ENCODE assay signal across 8 cellular contexts in genomic region chr6:26172496-26172958, GRCh38.
A peak's percentile ranks its signal among the peaks of the same experiment; 100 is the strongest.
DNase-seq lines count a peak whose midpoint lies in the region; ATAC-seq, FAIRE-seq and TF ChIP-seq lines count a peak whose summit lies in the region.

No MANE protein-coding gene starts in this region.

- POLR2A ChIA-PET in A673 (lab: Charles Lee; ENCODE audit: low non-redundant PET): no interaction called here

- peak; percentile 70 for DNase-seq in A673 (ENCODE audit: low spot score)
- DNase-seq in GM12891 (ENCODE audit: insufficient read length, low spot score): no peak
- DNase-seq in SKM-1 (lab: John Stamatoyannopoulos, UW; ENCODE audit: unreplicated experiment): peak; percentile 64
- DNase-seq in effector CD4-positive, alpha-beta T cell: peak; percentile 11
- DNase-seq in type B pancreatic cell (ENCODE audit: extremely low spot score, unreplicated experiment): no peak

- H3K9me3 Mint-ChIP-seq in type B pancreatic cell: no peaks in the 10 kb centered on the region

- peak; percentile 20 for FAIRE-seq in GM12891 (lab: Jason Lieb, UNC)

- peaks cover 22% of the 10 kb centered on the region for H3K4me1 Mint-ChIP-seq in type B pancreatic cell (ENCODE audit: unreplicated experiment)

- TSS peak; percentile 44 for BruUV-seq in A673 (replicated peaks; lab: Mats Ljungman, UMichigan)

- TF ChIP-seq CTCF in A673 (conservative IDR thresholded peaks at IDR 0.05; ENCODE audit: low read depth, low read length): no peak
- no peak for TF ChIP-seq CTCF in type B pancreatic cell (conservative IDR thresholded peaks at IDR 0.05)

- 0% methylated on average over 2 to 4 of the region's 14 CpGs for WGBS in mesodermal cell (ENCODE audit: insufficient coverage in 2 of 2), 2 experiments

- no peaks in the 10 kb centered on the region for H3K27me3 ChIP-seq in A673 (replicated peaks; ENCODE audit: insufficient read depth, low read depth, low read length, poor library complexity)
- H3K27me3 ChIP-seq in HUES48 (ENCODE audit: control insufficient read depth, insufficient read depth, low read length): no peaks in the 10 kb centered on the region

- H3K36me3 Mint-ChIP-seq in type B pancreatic cell: no peaks in the 10 kb centered on the region

- H3K27ac ChIP-seq in A673 (ENCODE audit: low read depth, low read length, poor library complexity, severe bottlenecking) (peak overlapping the region; percentile 93), HUES48 (ENCODE audit: low read depth, low read length) (peak overlapping the region; percentile 91), mesodermal cell (ENCODE audit: low read depth, low read length, severe bottlenecking) (peak overlapping the region; percentile 91)

- peak overlapping the region; percentile 90 for H3K9ac ChIP-seq in HUES48 (ENCODE audit: low read depth, low read length)

- intact Hi-C loops in A673 (cut with micrococcal nuclease; ENCODE audit: unreplicated experiment): loop anchor here (10.0 kb wide), 2 partner anchors 112 to 382 kb away; a partner anchor contains a TSS

- no peak for ATAC-seq in HG03135 (IDR thresholded peaks at IDR 0.05; ENCODE audit: unreplicated experiment)

- peak overlapping the region; percentile 93 for H3K4me3 Mint-ChIP-seq in type B pancreatic cell

- peak overlapping the region; percentile 95 for H3K27ac Mint-ChIP-seq in type B pancreatic cell

- H3K4me3 ChIP-seq in A673 (ENCODE audit: low read depth, low read length, poor library complexity, severe bottlenecking): peak overlapping the region; percentile 56
- peak overlapping the region; percentile 82 for H3K4me3 ChIP-seq in HUES48 (ENCODE audit: low read depth, low read length)
- H3K4me3 ChIP-seq in mesodermal cell (ENCODE audit: extremely low read depth, insufficient read depth, low read length, poor library complexity, severe bottlenecking): peak overlapping the region; percentile 62

- H3K4me1 ChIP-seq in A673 (ENCODE audit: insufficient read depth, low read length, poor library complexity, severe bottlenecking) (peaks cover 31% of the 10 kb centered on the region), HUES48 (ENCODE audit: control insufficient read depth, insufficient read depth, low read length) (peaks cover 10% of the 10 kb centered on the region), mesodermal cell (ENCODE audit: control insufficient read depth, insufficient read depth, low read length, poor library complexity, severe bottlenecking) (no peaks in the 10 kb centered on the region)

- H3K36me3 ChIP-seq in A673 (ENCODE audit: insufficient read depth, low read length, poor library complexity, severe bottlenecking) (no peaks in the 10 kb centered on the region), HUES48 (ENCODE audit: control insufficient read depth, insufficient read depth, low read length) (no peaks in the 10 kb centered on the region), mesodermal cell (ENCODE audit: control insufficient read depth, insufficient read depth, low read length) (no peaks in the 10 kb centered on the region)

- no peaks in the 10 kb centered on the region for H3K27me3 Mint-ChIP-seq in type B pancreatic cell

- H3K9me3 ChIP-seq in A673 (ENCODE audit: low read depth, low read length, poor library complexity, severe bottlenecking) (no peaks in the 10 kb centered on the region), HUES48 (ENCODE audit: control insufficient read depth, insufficient read depth, low read length) (no peaks in the 10 kb centered on the region), mesodermal cell (ENCODE audit: control insufficient read depth, low read length) (no peaks in the 10 kb centered on the region)

- CTCF ChIA-PET in A673 (lab: Charles Lee): no interaction called here

- peak; percentile 72; the same call in 1 of the 2 replicates for TF ChIP-seq POLR2A in GM12891 (IDR thresholded peaks at IDR 0.05; ENCODE audit: low read depth, low read length)

TF ChIP-seq in GM12891, 5 proteins besides CTCF, POLR2A, EP300 and RAD21:
- TF ChIP-seq SPI1 (IDR thresholded peaks at IDR 0.05; ENCODE audit: low read depth, low read length) (peak; percentile 85), POLR2AphosphoS5 (IDR thresholded peaks at IDR 0.05; ENCODE audit: low read depth, low read length) (peak; percentile 49; the same call in 1 of the 2 replicates), TAF1 (IDR thresholded peaks at IDR 0.05; ENCODE audit: low read depth, low read length) (peak; percentile 38; the same call in 1 of the 2 replicates), POU2F2 (IDR thresholded peaks at IDR 0.05; ENCODE audit: low read depth, low read length) (no peak), PAX5 (IDR thresholded peaks at IDR 0.05; ENCODE audit: insufficient read depth, low read length, severe bottlenecking) (no peak)
TF ChIP-seq in GM12891: peak in this region for 3.

Comparison
In these comparisons a context has a peak if more than half of its experiments do, and no peak if none do; other contexts are left out.
1. DNase-seq: peak in A673 (single experiment), SKM-1 (single experiment) and effector CD4-positive, alpha-beta T cell (single experiment); none in GM12891 (single experiment) and type B pancreatic cell (single experiment).
2. Peak in every context shown above with its lines, with median percentiles within 50 percentile points of each other: H3K27ac ChIP-seq and H3K4me3 ChIP-seq.